In the genomic region with DNA sequence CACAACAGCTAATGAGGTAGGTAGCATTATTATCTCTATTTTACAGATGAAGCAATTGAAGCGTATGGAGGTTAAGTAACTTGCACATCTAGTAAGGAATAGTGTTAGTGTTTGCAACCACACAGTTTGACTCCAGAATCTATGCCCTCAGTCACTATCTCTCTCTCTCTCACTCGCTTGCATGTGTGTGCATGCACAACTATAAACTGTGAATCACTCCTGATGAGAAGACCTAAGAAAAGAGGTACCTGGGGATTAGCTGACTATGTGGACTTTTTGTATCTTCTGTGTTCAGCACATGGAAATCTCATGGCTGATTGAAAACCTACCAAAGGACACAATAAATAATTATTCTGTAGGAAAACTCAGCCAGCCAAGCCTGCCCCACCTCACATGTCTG, we compare ENCODE assay signal across 8 cellular contexts.
"Had no signal": no experiment of that assay in that cellular context is flagged by ENCODE, and none has a peak within 500 bp of the region (broad histone marks: within the 10 kb centered on the region; RNA-seq: fewer than 3 reads in every experiment).

No MANE protein-coding gene starts in this region.

- H3K4me3 ChIP-seq: GM12878 had no signal

- FAIRE-seq: G401.6, GM12878, GM12891, GM12892, GM18507, GM19239 had no signal

- DNase-seq: GDM1, GF-D8 had no signal

- ATAC-seq: GM12878 had no signal
